Comparison of ENCODE assay signal across 8 cellular contexts in genomic region chr16:11256657-11257130, GRCh38. TPM values are rescaled to one million over a fixed set of nuclear protein-coding genes. Genes with fewer than 3 reads are reported as not detected.
DNase-seq lines count a peak whose midpoint lies in the region; ATAC-seq and TF ChIP-seq lines count a peak whose summit lies in the region.

No MANE protein-coding gene starts in this region.

- no peaks in the 10 kb centered on the region for H3K9me2 ChIP-seq in PC-9 (ENCODE audit: insufficient read depth)

- CTCF ChIA-PET in PC-9 (lab: Charles Lee) (interaction anchor here (0.6 to 3.7 kb wide), 11 partner anchors 30 to 297 kb away, joined by 3 to 25 read pairs (median 9); no protein-coding TSS in a partner anchor), MCF 10A (lab: Yijun Ruan, JAX) (interaction anchor here (0.6 to 11.0 kb wide), 26 partner anchors 8 to 1205 kb away, joined by 3 to 342 read pairs (median 5); no protein-coding TSS in a partner anchor)

- DNase-seq in PC-9 (peak in 1 of 2 experiments; percentile 63), MCF 10A (ENCODE audit: unreplicated experiment) (peak; percentile 46), iPS-NIHi7 (ENCODE audit: extremely low spot score) (peak; percentile 57), smooth muscle cell (lab: John Stamatoyannopoulos, UW; ENCODE audit: unreplicated experiment) (peak; percentile 72), NCI-H446 treated with DMSO at 0.1 percent for 48 hours (lab: John Stamatoyannopoulos, UW) (no peak)

- no peaks in the 10 kb centered on the region for H3K27me3 ChIP-seq in PC-9 (ENCODE audit: insufficient read depth, low read depth)
- H3K27me3 ChIP-seq in smooth muscle cell (ENCODE audit: low read depth) = no peaks in the 10 kb centered on the region

- BruUV-seq in PC-9 (replicated peaks; lab: Mats Ljungman, UMichigan) = TSS peak; percentile 62
- no TSS peak for BruUV-seq in MCF 10A (replicated peaks; lab: Mats Ljungman, UMichigan)

- peak overlapping the region; percentile 97 for H3K4me3 Mint-ChIP-seq in MCF 10A (ENCODE audit: unreplicated experiment)

- H2AFZ ChIP-seq in PC-9 (peak overlapping the region; percentile 90), smooth muscle cell (ENCODE audit: low read depth) (peak overlapping the region; percentile 74)

- ATAC-seq in HG03521 (IDR thresholded peaks at IDR 0.05; ENCODE audit: unreplicated experiment) (no peak), HG03439 (IDR thresholded peaks at IDR 0.05; ENCODE audit: unreplicated experiment) (no peak)

- H3K27me3 Mint-ChIP-seq in MCF 10A (ENCODE audit: insufficient read depth, unreplicated experiment) = no peaks in the 10 kb centered on the region

- H3K4me3 ChIP-seq in GM08714 (ENCODE audit: low read length) (peak overlapping the region; percentile 86), PC-9 (peak overlapping the region; percentile 96), smooth muscle cell (peak overlapping the region; percentile 95)

- H3K79me2 ChIP-seq in PC-9 (ENCODE audit: low read depth) (no peaks in the 10 kb centered on the region), smooth muscle cell (ENCODE audit: low read depth) (peaks cover 19% of the 10 kb centered on the region)

- no peak for TF ChIP-seq CTCF in PC-9 (conservative IDR thresholded peaks at IDR 0.05)
- no peak for TF ChIP-seq CTCF in MCF 10A (IDR thresholded peaks at IDR 0.05; ENCODE audit: unreplicated experiment)
- no peak for TF ChIP-seq CTCF in smooth muscle cell (IDR thresholded peaks at IDR 0.05; ENCODE audit: borderline replicate concordance, insufficient read depth, poor library complexity, severe bottlenecking)

- H4K20me1 ChIP-seq in PC-9 (ENCODE audit: insufficient read depth) (no peaks in the 10 kb centered on the region), smooth muscle cell (ENCODE audit: low read depth) (peaks cover 35% of the 10 kb centered on the region)

- POLR2A ChIA-PET in PC-9 (lab: Charles Lee; ENCODE audit: unreplicated experiment) = interaction anchor here (0.5 to 1.7 kb wide), 16 partner anchors 12 to 1854 kb away, joined by 3 to 13 read pairs (median 7); partner anchors contain the start of gene LITAF
- POLR2A ChIA-PET in MCF 10A (lab: Yijun Ruan, JAX) = interaction anchor here (0.6 to 3.2 kb wide), 22 partner anchors 12 to 551 kb away, joined by 3 to 26 read pairs (median 5); partner anchors contain the start of genes CLEC16A and TNP2

- no peaks in the 10 kb centered on the region for H3K9me3 Mint-ChIP-seq in MCF 10A (ENCODE audit: unreplicated experiment)

- H3K36me3 ChIP-seq in PC-9 (ENCODE audit: low read depth) (no peaks in the 10 kb centered on the region), smooth muscle cell (ENCODE audit: low read depth) (no peaks in the 10 kb centered on the region)

- H3K4me1 Mint-ChIP-seq in MCF 10A (ENCODE audit: insufficient read depth, unreplicated experiment) = peaks cover 8% of the 10 kb centered on the region

- H3K4me2 ChIP-seq in PC-9 (peak overlapping the region; percentile 99), smooth muscle cell (peak overlapping the region; percentile 93)

- peaks cover 16% of the 10 kb centered on the region for H3K36me3 Mint-ChIP-seq in MCF 10A (ENCODE audit: insufficient read depth, unreplicated experiment)

- H3K9ac ChIP-seq in smooth muscle cell (ENCODE audit: low read depth) = peak overlapping the region; percentile 89

- H3K27ac ChIP-seq in PC-9 = peak overlapping the region; percentile 69
- peak overlapping the region; percentile 81 for H3K27ac ChIP-seq in smooth muscle cell (ENCODE audit: low read depth)

- H3K9me3 ChIP-seq in PC-9 (ENCODE audit: insufficient read depth, low read depth) (no peaks in the 10 kb centered on the region), smooth muscle cell (replicated peaks; ENCODE audit: low read depth) (no peaks in the 10 kb centered on the region)

- peaks cover 7% of the 10 kb centered on the region; the same call in 1 of the 2 replicates for H3F3A ChIP-seq in PC-9 (ENCODE audit: insufficient read depth, low read depth)
- peaks cover 14% of the 10 kb centered on the region for H3F3A ChIP-seq in smooth muscle cell (ENCODE audit: low read depth)

- intact Hi-C loops in PC-9 (cut with micrococcal nuclease; ENCODE audit: unreplicated experiment) (loop anchor here (1.0 to 10.0 kb wide), 8 partner anchors 41 to 272 kb away; no protein-coding TSS in a partner anchor), MCF 10A (cut with micrococcal nuclease) (loop anchor here (1.0 to 10.0 kb wide), 6 partner anchors 54 to 285 kb away; no protein-coding TSS in a partner anchor)

- WGBS in smooth muscle cell (ENCODE audit: low lambda C conversion rate) = under 1% methylated on average over 32 of the region's 32 CpGs

- H3K27ac Mint-ChIP-seq in MCF 10A (ENCODE audit: low read depth, unreplicated experiment) = peak overlapping the region; percentile 98

- H3K4me1 ChIP-seq in PC-9 (replicated peaks; ENCODE audit: insufficient read depth) (peaks cover 23% of the 10 kb centered on the region), smooth muscle cell (ENCODE audit: low read depth) (peaks cover 10% of the 10 kb centered on the region)

RNA-seq across cellular contexts. Expression of gene SOCS1, which starts 0.7 kb away (rescaled TPM):
- total RNA-seq in PC-9 (2021) (4.6 and 6.7 TPM in 2 replicates), MCF 10A (2022) (1.4 and 1.6 TPM in 2 replicates), smooth muscle cell (3.5 and 6.1 TPM in 2 replicates)
- 17.6 and 18.7 TPM in 2 replicates for polyA plus RNA-seq in smooth muscle cell

RNA-seq across cellular contexts. Expression of gene TNP2, which starts 12.4 kb away (rescaled TPM):
- total RNA-seq in PC-9 (2021) = not detected in 2 replicates
- not detected in 2 replicates for total RNA-seq in MCF 10A (2022)
- total RNA-seq in smooth muscle cell = not detected in 2 replicates
- not detected in 2 replicates for polyA plus RNA-seq in smooth muscle cell

RNA-seq across cellular contexts. Expression of gene PRM3, which starts 16.7 kb away (rescaled TPM):
- total RNA-seq in PC-9 (2021) (not detected in 2 replicates), MCF 10A (2022) (not detected in 2 replicates), smooth muscle cell (not detected in 2 replicates)
- not detected in 2 replicates for polyA plus RNA-seq in smooth muscle cell

RNA-seq across cellular contexts. Expression of gene PRM2, which starts 19.6 kb away (rescaled TPM):
- not detected in 2 replicates for total RNA-seq in PC-9 (2021)
- total RNA-seq in MCF 10A (2022) = not detected in 2 replicates
- not detected in 2 replicates for total RNA-seq in smooth muscle cell
- polyA plus RNA-seq in smooth muscle cell = not detected in 2 replicates

RNA-seq across cellular contexts. Expression of gene PRM1, which starts 24.4 kb away (rescaled TPM):
- total RNA-seq in PC-9 (2021) (not detected in 2 replicates), MCF 10A (2022) (not detected in 2 replicates), smooth muscle cell (not detected in 2 replicates)
- polyA plus RNA-seq in smooth muscle cell = not detected in 2 replicates
